In the genomic region with DNA sequence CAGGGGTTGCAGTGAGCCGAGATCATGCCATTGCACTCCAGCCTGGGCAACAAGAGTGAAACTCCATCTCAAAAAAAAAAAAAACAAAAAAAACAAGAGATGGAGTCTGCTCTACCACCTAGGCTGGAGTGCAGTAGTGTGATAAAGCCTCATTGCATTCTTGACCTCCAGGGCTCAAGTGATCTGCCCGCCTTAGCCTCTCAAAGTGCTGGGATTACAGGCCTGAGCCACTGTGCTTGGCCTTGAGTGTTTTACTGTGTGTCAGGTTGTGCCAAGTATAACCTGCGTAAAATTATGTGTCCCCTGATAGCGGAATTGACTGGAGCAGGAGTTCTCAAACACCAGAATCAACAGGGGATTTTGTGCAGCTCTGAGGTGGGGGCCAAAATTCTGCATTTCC, we compare ENCODE assay signal across 1 cellular context. TPM values are rescaled to one million over a fixed set of nuclear protein-coding genes. Genes with fewer than 3 reads are reported as not detected.
"Had no signal": no experiment of that assay in that cellular context is flagged by ENCODE, and none has a peak within 500 bp of the region (broad histone marks: within the 10 kb centered on the region; RNA-seq: fewer than 3 reads in every experiment).

No MANE protein-coding gene starts in this region.

RNA-seq across cellular contexts. Expression of a gene that starts 45.8 kb away (rescaled TPM):
- total RNA-seq: ascending aorta had no signal
